Comparison of ENCODE assay signal across 29 cellular contexts in the genomic region with DNA sequence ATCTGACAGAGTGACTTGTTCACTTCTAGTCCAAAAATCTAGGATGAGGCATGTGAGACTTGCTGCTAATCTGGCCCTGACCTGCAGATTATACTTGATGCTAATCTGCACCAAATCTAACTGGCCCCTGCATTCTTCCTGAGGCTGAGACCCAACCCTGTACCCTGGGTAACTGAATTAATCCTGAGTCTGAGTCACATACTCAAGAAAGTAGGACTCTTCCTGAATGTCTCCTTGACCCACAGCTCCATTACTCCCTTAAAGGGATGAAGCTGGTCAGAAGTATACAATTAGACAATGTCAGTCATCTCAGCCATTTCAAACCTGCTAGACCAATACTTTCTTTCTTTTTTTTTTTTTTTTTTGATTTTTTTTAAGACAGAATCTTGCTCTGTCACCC.
"Had no signal": no experiment of that assay in that cellular context is flagged by ENCODE, and none has a peak within 500 bp of the region (broad histone marks: within the 10 kb centered on the region; RNA-seq: fewer than 3 reads in every experiment).

No MANE protein-coding gene starts in this region.

- H3K4me2 ChIP-seq: smooth muscle cell had no signal

- H3K4me1 ChIP-seq: foreskin keratinocyte, prostate gland had no signal

- H3K27ac ChIP-seq: dorsolateral prefrontal cortex, esophagus muscularis mucosa, foreskin keratinocyte, gastroesophageal sphincter, heart right ventricle, left lung, prostate gland, right atrium auricular region, thoracic aorta, tibial nerve, vagina had no signal

- H3K27me3 ChIP-seq: dorsolateral prefrontal cortex, esophagus muscularis mucosa, foreskin keratinocyte, gastroesophageal sphincter, heart right ventricle, left lung, right atrium auricular region, tibial nerve, vagina had no signal

- H3K9me3 ChIP-seq: esophagus muscularis mucosa, gastroesophageal sphincter, heart right ventricle, left lung, mucosa of descending colon, prostate gland, right atrium auricular region, thoracic aorta, tibial nerve, vagina had no signal

- ATAC-seq: foreskin keratinocyte; gastroesophageal sphincter; left cardiac atrium; left lung; mucosa of descending colon; natural killer cell treated with Interleukin-12 subunit alpha and Interleukin-12 subunit beta and Interleukin-15 and Interleukin-18, amount 100 ng/mL, for 72 hours; sciatic nerve; stimulated activated effector memory CD8-positive, alpha-beta T cell treated with anti-CD3 and anti-CD28 coated beads, Interleukin-12 subunit alpha, Interleukin-12 subunit beta, amount 100 ng/mL, for 72 hours had no signal

- H3K4me3 ChIP-seq: dorsolateral prefrontal cortex, esophagus muscularis mucosa, gastroesophageal sphincter, heart right ventricle, left lung, mucosa of descending colon, prostate gland, right atrium auricular region, smooth muscle cell, thoracic aorta, tibial nerve, vagina had no signal

- H3K36me3 ChIP-seq: esophagus muscularis mucosa, gastroesophageal sphincter, heart right ventricle, left lung, prostate gland, right atrium auricular region, thoracic aorta, tibial nerve, vagina had no signal

- FAIRE-seq: colon, endothelial cell of umbilical vein, islet of Langerhans had no signal

- DNase-seq: dorsolateral prefrontal cortex; effector CD4-positive, alpha-beta T cell; foreskin keratinocyte; heart right ventricle; hippocampal formation; left cardiac atrium; left lung; mesenchymal stem cell; mucosa of descending colon; naive B cell; nucleus accumbens; stimulated activated CD4-positive, alpha-beta T cell treated with anti-CD3 and anti-CD28 coated beads, Interleukin-12 subunit alpha, Interleukin-12 subunit beta, amount 100 ng/mL, for 4 hours; stimulated activated CD4-positive, alpha-beta T cell treated with anti-CD3 and anti-CD28 coated beads, Interleukin-1b, Interleukin-23, amount 100 ng/mL, for 48 hours; stimulated activated CD4-positive, alpha-beta T cell treated with anti-CD3 and anti-CD28 coated beads, Interleukin-4, amount 100 ng/mL, for 24 hours; stimulated activated naive CD4-positive, alpha-beta T cell treated with Interleukin-2 at 50 U/mL for 16 hours had no signal
